ENCODE assay signal across 13 cellular contexts in the genomic region with DNA sequence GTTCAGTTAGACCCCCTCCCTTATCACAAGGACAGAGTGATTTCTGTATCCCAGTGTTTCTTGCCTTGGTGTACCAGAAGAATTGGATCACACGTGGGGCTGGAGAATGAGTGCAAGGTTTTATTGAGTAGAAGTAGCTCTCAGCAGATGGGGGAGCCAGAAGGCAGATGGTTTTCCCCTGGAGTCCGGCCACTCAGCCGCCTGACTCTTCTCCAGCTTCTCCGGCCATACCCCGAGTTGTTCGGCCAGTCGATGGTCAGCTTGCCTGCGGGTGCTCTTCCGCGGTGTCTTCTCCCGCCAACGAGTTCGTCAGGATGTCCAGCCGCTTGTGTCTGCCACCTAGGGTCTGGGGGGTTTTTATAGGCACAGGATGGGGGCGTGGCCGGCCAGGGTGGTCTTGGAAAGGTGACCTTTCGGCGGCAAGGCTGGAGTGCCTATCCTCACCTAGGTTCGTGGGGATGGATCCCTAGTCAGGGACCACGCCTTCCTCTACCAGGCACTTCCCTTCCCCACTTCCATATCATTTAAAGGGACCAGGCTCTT. TPM values are rescaled to one million over a fixed set of nuclear protein-coding genes. Genes with fewer than 3 reads are reported as not detected.
A peak's percentile ranks its signal among the peaks of the same experiment; 100 is the strongest.
DNase-seq lines count a peak whose midpoint lies in the region; ATAC-seq and TF ChIP-seq lines count a peak whose summit lies in the region.
"Had no signal": no experiment of that assay in that cellular context is flagged by ENCODE, and none has a peak within 500 bp of the region (broad histone marks: within the 10 kb centered on the region; RNA-seq: fewer than 3 reads in every experiment).

No MANE protein-coding gene starts in this region.

- TF ChIP-seq CTCF in right atrium auricular region (IDR thresholded peaks at IDR 0.05) (no peak), mucosa of descending colon (IDR thresholded peaks at IDR 0.05) (no peak), RWPE1 (conservative IDR thresholded peaks at IDR 0.05; ENCODE audit: low read depth) (no peak), CD14-positive monocyte (IDR thresholded peaks at IDR 0.05) (no peak)

- 81 to 87% methylated on average over 20 of the region's 20 CpGs for WGBS in aorta, 2 donors

- intact Hi-C loops in Right ventricle myocardium superior (cut with DNase I) = no loop called here
- intact Hi-C loops in mucosa of descending colon (cut with DNase I, micrococcal nuclease) = no loop called here
- intact Hi-C loops in aorta (cut with DNase I) = loop anchor here in 1 of 2 donors (5.0 kb wide), 1 partner anchor 46 kb away; no protein-coding TSS in a partner anchor
- intact Hi-C loops in CD14-positive monocyte (cut with micrococcal nuclease) = no loop called here

- no peak overlapping the region for H3K4me3 Mint-ChIP-seq in CD14-positive monocyte
- H3K4me3 Mint-ChIP-seq: CD4-positive, CD25-positive, alpha-beta regulatory T cell had no signal

- peak overlapping the region in 1 of 2 donors; percentile 48 for H3K27ac ChIP-seq in right atrium auricular region
- peak overlapping the region; percentile 25 for H3K27ac ChIP-seq in cingulate gyrus (ENCODE audit: low read depth, low read length)
- H3K27ac ChIP-seq in aorta (ENCODE audit: low read depth in 1 of 2, low read length in 2 of 2) = peak overlapping the region; percentile 6 to 22
- H3K27ac ChIP-seq in RWPE1 = no peak overlapping the region
- H3K27ac ChIP-seq: GM23248 had no signal

- no peaks in the 10 kb centered on the region for H3K9me3 Mint-ChIP-seq in CD14-positive monocyte

- no peak for DNase-seq in Right ventricle myocardium superior
- DNase-seq in right atrium auricular region (ENCODE audit: low spot score) = no peak
- DNase-seq in mucosa of descending colon = peak in 2 of 3 donors; percentile 48 to 58
- DNase-seq in aorta = no peak
- DNase-seq in RWPE1 (ENCODE audit: low spot score) = no peak
- DNase-seq in CD14-positive monocyte (ENCODE audit: low spot score) = no peak
- DNase-seq in SIG-M5 (lab: John Stamatoyannopoulos, UW) = no peak
- DNase-seq: activated gamma-delta T cell; CD4-positive, CD25-positive, alpha-beta regulatory T cell; GM23248 had no signal

- no peaks in the 10 kb centered on the region for H3K27me3 Mint-ChIP-seq in CD14-positive monocyte (ENCODE audit: low read depth in 3 of 3)

- H3K4me3 ChIP-seq in right atrium auricular region (no peak overlapping the region), mucosa of descending colon (no peak overlapping the region), aorta (ENCODE audit: low read length in 2 of 2) (no peak overlapping the region)
- H3K4me3 ChIP-seq: GM23248, lung had no signal

- no peak overlapping the region for H3K27ac Mint-ChIP-seq in CD14-positive monocyte
- H3K27ac Mint-ChIP-seq: CD4-positive, CD25-positive, alpha-beta regulatory T cell had no signal

- peaks cover 12% of the 10 kb centered on the region for H3K4me1 Mint-ChIP-seq in CD14-positive monocyte
- H3K4me1 Mint-ChIP-seq: CD4-positive, CD25-positive, alpha-beta regulatory T cell had no signal

- ATAC-seq in Right ventricle myocardium superior (ENCODE audit: poor library complexity) = peak; percentile 5
- no peak for ATAC-seq in mucosa of descending colon
- ATAC-seq in aorta (ENCODE audit: low FRiP score) = no peak
- ATAC-seq: HepG2 had no signal

- CTCF ChIA-PET in RWPE1 (lab: Yijun Ruan, JAX) = interaction anchor here (0.7 kb wide), 1 partner anchor 44 kb away, joined by 7 read pairs; no protein-coding TSS in a partner anchor

- peaks cover 6 to 8% of the 10 kb centered on the region in 2 donors for H3K36me3 Mint-ChIP-seq in CD14-positive monocyte
- H3K36me3 Mint-ChIP-seq: CD4-positive, CD25-positive, alpha-beta regulatory T cell had no signal

- H3K4me1 ChIP-seq in right atrium auricular region (no peaks in the 10 kb centered on the region), mucosa of descending colon (ENCODE audit: low read depth) (peaks cover 40% of the 10 kb centered on the region), aorta (ENCODE audit: control insufficient read depth in 1 of 2, insufficient read depth in 2 of 2, low read length in 2 of 2) (peaks cover 9 to 20% of the 10 kb centered on the region in 2 donors)

- POLR2A ChIA-PET in RWPE1 (lab: Yijun Ruan, JAX; ENCODE audit: low non-redundant PET) = no interaction called here

- no peaks in the 10 kb centered on the region for H3K27me3 ChIP-seq in right atrium auricular region
- no peaks in the 10 kb centered on the region for H3K27me3 ChIP-seq in aorta (ENCODE audit: control insufficient read depth in 1 of 2, insufficient read depth in 2 of 2, low read length in 1 of 2)

- H3K9me3 ChIP-seq in right atrium auricular region (no peaks in the 10 kb centered on the region), mucosa of descending colon (no peaks in the 10 kb centered on the region), aorta (ENCODE audit: control insufficient read depth, low read length) (no peaks in the 10 kb centered on the region)

- H3K36me3 ChIP-seq in right atrium auricular region (no peaks in the 10 kb centered on the region), mucosa of descending colon (ENCODE audit: low read depth) (no peaks in the 10 kb centered on the region), aorta (ENCODE audit: control insufficient read depth in 1 of 2, insufficient read depth in 2 of 2, low read length in 1 of 2) (no peaks in the 10 kb centered on the region)

RNA-seq across cellular contexts. Expression of a gene that starts 14.5 kb away (rescaled TPM):
- 72.5 TPM for total RNA-seq in Right ventricle myocardium superior
- total RNA-seq in right atrium auricular region = 10 to 100 TPM; 65.4 to 81.7 TPM
- 100 to 1,000 TPM in 1 of 3 donors, 10 to 100 TPM in 2; 62.3 to 104 (median 84.0) TPM for total RNA-seq in mucosa of descending colon
- 100 to 1,000 TPM in 1 of 2 donors, 10 to 100 TPM in 1; 98.0 to 107 TPM for total RNA-seq in aorta
- 10 to 100 TPM; 10.5 to 12.0 TPM for polyA plus RNA-seq in aorta
- under 1 TPM; 0.55 to 0.69 TPM for polyA plus RNA-seq in CD14-positive monocyte
- polyA plus RNA-seq: CD4-positive, CD25-positive, alpha-beta regulatory T cell had no signal

Comparison
In these comparisons a context has a peak if more than half of its experiments do, and no peak if none do; other contexts are left out.
1. DNase-seq: peak in mucosa of descending colon (2 of 3); none in Right ventricle myocardium superior (single experiment), right atrium auricular region (single experiment), aorta (0 of 2), RWPE1 (single experiment), CD14-positive monocyte (single experiment) and SIG-M5 (single experiment).